8 cellular contexts compared by ENCODE assay signal in genomic region chr12:57239587-57240068, GRCh38. TPM values are rescaled to one million over a fixed set of nuclear protein-coding genes. Genes with fewer than 3 reads are reported as not detected.
DNase-seq lines count a peak whose midpoint lies in the region; ATAC-seq and TF ChIP-seq lines count a peak whose summit lies in the region.

No MANE protein-coding gene starts in this region.

- H3K4me2 ChIP-seq in DND-41 (ENCODE audit: insufficient read depth, low read length): peak overlapping the region; percentile 60

- H3K9ac ChIP-seq in DND-41 (ENCODE audit: low read depth, low read length): peak overlapping the region; percentile 37; the same call in 1 of the 2 replicates

- no peaks in the 10 kb centered on the region for H3K79me2 ChIP-seq in DND-41 (ENCODE audit: insufficient read depth, low read length)

- H3K36me3 ChIP-seq in DND-41 (ENCODE audit: insufficient read depth, low read length) (peaks cover 8% of the 10 kb centered on the region), muscle layer of duodenum (ENCODE audit: control insufficient read depth in 1 of 2, insufficient read depth in 2 of 2, low read length in 2 of 2) (peaks cover 0 to 2% of the 10 kb centered on the region in 2 donors)

- H2AFZ ChIP-seq in DND-41 (ENCODE audit: low read depth, low read length): peak overlapping the region; percentile 55

- H4K20me1 ChIP-seq in DND-41 (ENCODE audit: insufficient read depth, low read length): peaks cover 16% of the 10 kb centered on the region; the same call in 1 of the 2 replicates

- peak overlapping the region in 1 of 2 experiments; percentile 42; a peak in 1 of 4 replicates for H3K4me3 ChIP-seq in DND-41 (ENCODE audit: low read depth in 1 of 2, low read length in 2 of 2)
- H3K4me3 ChIP-seq in Jurkat, Clone E6-1 (ENCODE audit: low read length): peak overlapping the region; percentile 65
- peak overlapping the region; percentile 61 for H3K4me3 ChIP-seq in astrocyte of the spinal cord (ENCODE audit: low read depth, low read length)
- peak overlapping the region; percentile 16 to 71 for H3K4me3 ChIP-seq in muscle layer of duodenum (ENCODE audit: low read depth in 1 of 2, low read length in 2 of 2)

- DNase-seq in DND-41: no peak
- DNase-seq in Jurkat, Clone E6-1 (ENCODE audit: low read depth, low spot score): no peak
- no peak for DNase-seq in astrocyte of the spinal cord (ENCODE audit: low read depth, low spot score)
- DNase-seq in UCSD-AML1 (lab: John Stamatoyannopoulos, UW; ENCODE audit: unreplicated experiment): no peak
- no peak for DNase-seq in stimulated activated CD4-positive, alpha-beta T cell treated with anti-CD3 and anti-CD28 coated beads, Interleukin-4, amount 100 ng/mL, for 4 hours

- no peak for TF ChIP-seq CTCF in DND-41 (IDR thresholded peaks at IDR 0.05; ENCODE audit: borderline replicate concordance, extremely low read depth, low read length, poor library complexity, severe bottlenecking)
- no peak for TF ChIP-seq CTCF in astrocyte of the spinal cord (IDR thresholded peaks at IDR 0.05; ENCODE audit: low read depth, low read length)

- ATAC-seq in DND-41 (ENCODE audit: insufficient read depth, low read depth): peak; percentile 1; the same call in 2 of the 3 replicates
- ATAC-seq in HG02678 (IDR thresholded peaks at IDR 0.05; ENCODE audit: unreplicated experiment): no peak
- ATAC-seq in HG03520 (IDR thresholded peaks at IDR 0.05; ENCODE audit: unreplicated experiment): no peak

- H3K4me1 ChIP-seq in DND-41 (ENCODE audit: insufficient read depth, low read length): peaks cover 37% of the 10 kb centered on the region
- H3K4me1 ChIP-seq in muscle layer of duodenum (ENCODE audit: control insufficient read depth in 1 of 2, insufficient read depth in 2 of 2, low read length in 2 of 2): peaks cover 15 to 74% of the 10 kb centered on the region in 2 donors

- H3K27me3 ChIP-seq in DND-41 (ENCODE audit: insufficient read depth, low read length, poor library complexity) (peaks cover 14% of the 10 kb centered on the region), muscle layer of duodenum (ENCODE audit: low read depth, low read length) (peaks cover 71% of the 10 kb centered on the region)

- in situ Hi-C loops in astrocyte of the spinal cord (cut with HindIII; ENCODE audit: low sequenced_read_pairs): no loop called here

- H3K27ac ChIP-seq in DND-41 (ENCODE audit: low read length): no peak overlapping the region
- no peak overlapping the region for H3K27ac ChIP-seq in muscle layer of duodenum (ENCODE audit: low read length)

- H3K9me3 ChIP-seq in DND-41 (ENCODE audit: insufficient read depth, low read length, severe bottlenecking) (no peaks in the 10 kb centered on the region), muscle layer of duodenum (ENCODE audit: control insufficient read depth in 1 of 2, low read length in 2 of 2) (no peaks in the 10 kb centered on the region)

RNA-seq across cellular contexts. Expression of gene SHMT2, which starts 10.1 kb away (rescaled TPM):
- polyA plus RNA-seq in Jurkat, Clone E6-1 (2012; ENCODE audit: insufficient read depth, insufficient read length): 205 TPM

RNA-seq across cellular contexts. Expression of gene STAC3, which starts 11.4 kb away (rescaled TPM):
- polyA plus RNA-seq in Jurkat, Clone E6-1 (2012; ENCODE audit: insufficient read depth, insufficient read length): 9.1 TPM

RNA-seq across cellular contexts. Expression of gene NXPH4, which starts 23.0 kb away (rescaled TPM):
- polyA plus RNA-seq in Jurkat, Clone E6-1 (2012; ENCODE audit: insufficient read depth, insufficient read length): 6.3 TPM
